1 cellular context compared by ENCODE assay signal in the genomic region with DNA sequence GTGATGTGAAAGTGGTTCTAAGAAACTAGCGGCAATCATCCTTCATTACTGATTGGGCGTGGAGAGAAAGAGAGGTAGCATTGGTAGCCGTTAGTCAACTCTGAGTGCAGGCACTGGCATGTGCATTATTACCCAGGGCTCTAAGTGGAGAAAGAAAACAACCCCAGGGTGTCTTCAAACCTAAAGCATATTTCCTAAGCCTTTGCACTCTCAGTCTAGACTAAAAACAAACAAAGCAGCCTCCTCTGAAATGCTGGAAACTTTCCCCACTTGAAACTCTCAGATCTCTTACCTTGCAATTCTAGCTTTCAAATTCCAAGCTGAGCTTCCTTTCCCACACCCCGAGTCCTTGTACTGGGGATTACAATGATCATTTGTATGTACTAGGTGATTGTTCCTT.
TF ChIP-seq lines count a peak whose summit lies in the region.

No MANE protein-coding gene starts in this region.

TF ChIP-seq in GM23338, 12 proteins besides CTCF, POLR2A, EP300 and RAD21 (continued from another document):
- TF ChIP-seq POLR2AphosphoS5 (IDR thresholded peaks at IDR 0.05; ENCODE audit: low read depth) = no peak
- no peak for TF ChIP-seq STAT1 (IDR thresholded peaks at IDR 0.05; ENCODE audit: unreplicated experiment)
